ENCODE assay signal across 32 cellular contexts in the genomic region with DNA sequence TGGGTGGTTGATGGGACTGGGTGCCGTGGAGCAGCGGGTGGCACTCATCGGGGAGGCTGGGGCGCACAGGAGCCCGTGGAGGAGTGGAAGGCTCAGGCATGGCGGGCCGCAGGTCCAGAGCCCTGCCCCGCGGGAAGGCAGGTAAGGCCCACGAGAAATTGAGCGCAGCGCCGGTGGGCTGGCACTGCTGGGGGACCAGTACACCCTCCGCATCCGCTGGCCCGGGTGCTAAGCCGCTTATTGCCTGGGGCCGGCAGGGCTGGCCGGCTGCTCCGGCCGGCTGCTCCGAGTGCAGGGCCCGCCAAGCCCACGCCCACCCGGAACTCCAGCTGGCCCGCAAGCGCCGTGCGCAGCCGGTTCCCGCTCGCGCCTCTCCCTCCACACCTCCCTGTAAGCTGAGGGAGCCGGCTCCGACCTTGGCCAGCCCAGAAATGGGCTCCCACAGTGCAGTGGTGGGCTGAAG.
"Had no signal": no experiment of that assay in that cellular context is flagged by ENCODE, and none has a peak within 500 bp of the region (broad histone marks: within the 10 kb centered on the region; RNA-seq: fewer than 3 reads in every experiment).

No MANE protein-coding gene starts in this region.

- H3K27ac Mint-ChIP-seq: immature natural killer cell; mesothelial cell of epicardium; naive B cell; natural killer cell; nephron progenitor cell; neural progenitor cell; stimulated activated memory B cell treated with anti-CD40 and anti-IgM and Interleukin-4, amounts not matched to agents 10 μg/mL and 1 μg/mL and 100 μg/mL, for 72 hours; stimulated activated naive CD8-positive, alpha-beta T cell treated with anti-CD3 and anti-CD28 coated beads, Interleukin-15, amount 100 ng/mL, for 72 hours had no signal

- H3K27ac ChIP-seq: heart left ventricle, lower lobe of right lung, neural progenitor cell, neutrophil, parathyroid adenoma, psoas muscle, right lobe of liver, thyroid gland, transverse colon, upper lobe of left lung had no signal

- H3K9me3 Mint-ChIP-seq: mesothelial cell of epicardium, neural progenitor cell had no signal

- H3K9ac ChIP-seq: neural progenitor cell, parathyroid adenoma had no signal

- H3K36me3 Mint-ChIP-seq: immature natural killer cell; naive B cell; natural killer cell; neural progenitor cell; stimulated activated memory B cell treated with anti-CD40 and anti-IgM and Interleukin-4, amounts not matched to agents 10 μg/mL and 1 μg/mL and 100 μg/mL, for 72 hours had no signal

- H3K9me3 ChIP-seq: heart left ventricle, lower lobe of right lung, neutrophil, psoas muscle, right lobe of liver, thyroid gland, transverse colon, upper lobe of left lung had no signal

- H3K4me3 Mint-ChIP-seq: immature natural killer cell; mesothelial cell of epicardium; naive B cell; natural killer cell; nephron progenitor cell; neural progenitor cell; stimulated activated memory B cell treated with anti-CD40 and anti-IgM and Interleukin-4, amounts not matched to agents 10 μg/mL and 1 μg/mL and 100 μg/mL, for 72 hours; stimulated activated naive CD8-positive, alpha-beta T cell treated with anti-CD3 and anti-CD28 coated beads, Interleukin-15, amount 100 ng/mL, for 72 hours had no signal

- H3K4me3 ChIP-seq: heart left ventricle, lower lobe of right lung, neural progenitor cell, psoas muscle, right lobe of liver, smooth muscle cell, thyroid gland, transverse colon, upper lobe of left lung had no signal

- H3K27me3 ChIP-seq: heart left ventricle, neural progenitor cell, neutrophil, right lobe of liver, thyroid gland, transverse colon, upper lobe of left lung had no signal

- H3K4me1 ChIP-seq: heart left ventricle, lower lobe of right lung, neural progenitor cell, parathyroid adenoma, psoas muscle, right lobe of liver, thyroid gland, transverse colon, upper lobe of left lung had no signal

- H3K36me3 ChIP-seq: heart left ventricle, lower lobe of right lung, neural progenitor cell, neutrophil, right lobe of liver, thyroid gland, transverse colon, upper lobe of left lung had no signal

- FAIRE-seq: islet of Langerhans, urothelium cell line had no signal

- H3K4me1 Mint-ChIP-seq: immature natural killer cell; naive B cell; natural killer cell; neural progenitor cell; stimulated activated memory B cell treated with anti-CD40 and anti-IgM and Interleukin-4, amounts not matched to agents 10 μg/mL and 1 μg/mL and 100 μg/mL, for 72 hours; stimulated activated naive CD8-positive, alpha-beta T cell treated with anti-CD3 and anti-CD28 coated beads, Interleukin-15, amount 100 ng/mL, for 72 hours had no signal

- H3K27me3 Mint-ChIP-seq: naive B cell; stimulated activated memory B cell treated with anti-CD40 and anti-IgM and Interleukin-4, amounts not matched to agents 10 μg/mL and 1 μg/mL and 100 μg/mL, for 72 hours; stimulated activated naive CD8-positive, alpha-beta T cell treated with anti-CD3 and anti-CD28 coated beads, Interleukin-15, amount 100 ng/mL, for 72 hours had no signal

- DNase-seq: hypothalamus; immature natural killer cell; left ventricle myocardium superior; lower lobe of right lung; mammary epithelial cell; mesendoderm; naive B cell; natural killer cell; nephron progenitor cell; occipital lobe; psoas muscle; stimulated activated CD4-positive, alpha-beta T cell treated with anti-CD3 and anti-CD28 coated beads, Interleukin-1b, Interleukin-23, amount 100 ng/mL, for 48 hours; stimulated activated CD4-positive, alpha-beta T cell treated with anti-CD3 and anti-CD28 coated beads, Interleukin-2, amount 100 ng/mL, for 48 hours; stimulated activated CD4-positive, alpha-beta T cell treated with anti-CD3 and anti-CD28 coated beads, Interleukin-4, amount 100 ng/mL, for 4 hours; stimulated activated CD8-positive, alpha-beta memory T cell treated with anti-CD3 and anti-CD28 coated beads, Interleukin-4, amount 100 ng/mL, for 48 hours; stimulated activated naive CD4-positive, alpha-beta T cell treated with Interleukin-2 at 50 U/mL for 16 hours; stimulated activated naive CD8-positive, alpha-beta T cell treated with anti-CD3 and anti-CD28 coated beads, Interleukin-15, amount 100 ng/mL, for 72 hours; substantia nigra; thyroid gland; transverse colon had no signal

- ATAC-seq: heart left ventricle; left lobe of liver; left ventricle myocardium superior; lower lobe of right lung; natural killer cell; psoas muscle; right lobe of liver; stimulated activated memory B cell treated with anti-CD40 and anti-IgM and Interleukin-4, amounts not matched to agents 10 μg/mL and 1 μg/mL and 100 μg/mL, for 72 hours; stimulated activated naive CD8-positive, alpha-beta T cell treated with anti-CD3 and anti-CD28 coated beads, Interleukin-15, amount 100 ng/mL, for 72 hours had no signal
